15 cellular contexts compared by ENCODE assay signal in the genomic region with DNA sequence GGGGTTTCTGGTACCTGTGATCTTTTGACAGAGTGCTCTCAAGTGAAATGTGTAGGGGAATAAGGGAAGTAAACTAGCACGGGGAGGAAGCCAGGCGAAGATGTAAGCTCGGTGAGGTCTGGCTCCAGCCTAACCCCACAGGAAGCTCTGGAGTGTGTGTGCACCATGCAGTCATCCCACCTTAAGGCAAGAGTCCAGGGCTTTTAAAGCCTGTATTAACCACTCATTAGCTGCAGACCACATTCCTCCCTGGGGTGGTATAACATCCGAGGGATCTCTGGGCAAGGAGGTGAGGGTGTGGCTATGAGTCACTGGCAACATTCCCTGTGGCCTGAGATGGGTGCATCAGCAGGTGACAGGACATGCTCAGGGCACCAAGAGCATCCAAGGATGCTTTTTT. TPM values are rescaled to one million over a fixed set of nuclear protein-coding genes. Genes with fewer than 3 reads are reported as not detected.
DNase-seq lines count a peak whose midpoint lies in the region; ATAC-seq and TF ChIP-seq lines count a peak whose summit lies in the region.
"Had no signal": no experiment of that assay in that cellular context is flagged by ENCODE, and none has a peak within 500 bp of the region (broad histone marks: within the 10 kb centered on the region; RNA-seq: fewer than 3 reads in every experiment).

No MANE protein-coding gene starts in this region.

- H3K9me3 ChIP-seq in BLaER1: peaks cover 2% of the 10 kb centered on the region; the same call in 1 of the 2 replicates
- H3K9me3 ChIP-seq in HEK293 (ENCODE audit: control insufficient read depth, insufficient read depth, low read depth, low read length): no peaks in the 10 kb centered on the region
- H3K9me3 ChIP-seq: left ventricle myocardium inferior, ovary had no signal

- peaks cover 25 to 41% (median 37%) of the 10 kb centered on the region in 3 donors for H3K4me1 Mint-ChIP-seq in T-cell

- no peak overlapping the region for H3K9ac ChIP-seq in BLaER1

- no peaks in the 10 kb centered on the region for H3K27me3 Mint-ChIP-seq in T-cell

- no peaks in the 10 kb centered on the region for H3K27me3 ChIP-seq in BLaER1
- H3K27me3 ChIP-seq: ovary had no signal

- H3K4me1 ChIP-seq in BLaER1 (peaks cover 8% of the 10 kb centered on the region), HEK293 (ENCODE audit: control insufficient read depth, insufficient read depth, low read length) (no peaks in the 10 kb centered on the region)
- H3K4me1 ChIP-seq: left ventricle myocardium inferior had no signal

- H3K27ac ChIP-seq in BLaER1: no peak overlapping the region
- no peak overlapping the region for H3K27ac ChIP-seq in HEK293 (ENCODE audit: extremely low read depth, low read depth, low read length)
- H3K27ac ChIP-seq: left ventricle myocardium inferior, ovary had no signal

- no peak overlapping the region for H3K4me3 Mint-ChIP-seq in T-cell
- H3K4me3 Mint-ChIP-seq: activated T-cell treated with anti-CD3 and anti-CD28 coated beads, Interleukin-2, amount 50 U/mL, for 72 hours had no signal

- H3K36me3 Mint-ChIP-seq in T-cell: no peaks in the 10 kb centered on the region

- H4K20me1 ChIP-seq in BLaER1: no peaks in the 10 kb centered on the region

- DNase-seq in T-cell: no peak
- peak; percentile 6 for DNase-seq in kidney glomerular epithelial cell (lab: John Stamatoyannopoulos, UW)
- no peak for DNase-seq in NCI-H1105 treated with DMSO at 0.1 percent for 48 hours (lab: John Stamatoyannopoulos, UW)
- no peak for DNase-seq in SK-N-DZ (ENCODE audit: low spot score)
- DNase-seq: activated CD4-positive, CD25-positive, alpha-beta regulatory T cell; activated T-cell treated with anti-CD3 and anti-CD28 coated beads, Interleukin-2, amount 50 U/mL, for 72 hours; caudate nucleus; left ventricle myocardium inferior; NCI-H2171 treated with DMSO at 0.1 percent for 48 hours; ovary; stimulated activated CD4-positive, alpha-beta T cell treated with anti-CD3 and anti-CD28 coated beads, Interleukin-4, amount 100 ng/mL, for 24 hours had no signal

- H3K36me3 ChIP-seq in BLaER1 (no peaks in the 10 kb centered on the region), HEK293 (ENCODE audit: control insufficient read depth in 2 of 2, insufficient read depth in 1 of 2, low read length in 2 of 2) (no peaks in the 10 kb centered on the region)
- H3K36me3 ChIP-seq: left ventricle myocardium inferior, ovary had no signal

- CTCF ChIA-PET in HEK293 (lab: Yijun Ruan, JAX): interaction anchor here (1.3 to 2.0 kb wide), 2 partner anchors 71 to 184 kb away, joined by 4 to 6 read pairs; no protein-coding TSS in a partner anchor
- CTCF ChIA-PET in T-cell (lab: Charles Lee): interaction anchor here in 1 of 2 donors (0.6 kb wide), 1 partner anchor 70 kb away, joined by 3 read pairs; no protein-coding TSS in a partner anchor

- H3K27ac Mint-ChIP-seq in T-cell: peak overlapping the region; percentile 81 to 91
- H3K27ac Mint-ChIP-seq: activated T-cell treated with anti-CD3 and anti-CD28 coated beads, Interleukin-2, amount 50 U/mL, for 72 hours had no signal

- POLR2A ChIA-PET in HEK293 (lab: Yijun Ruan, JAX): interaction anchor here (0.6 kb wide), 1 partner anchor 117 kb away, joined by 4 read pairs; no protein-coding TSS in a partner anchor
- POLR2A ChIA-PET in T-cell (lab: Charles Lee): interaction anchor here in 1 of 2 donors (0.6 kb wide), 1 partner anchor 13 kb away, joined by 3 read pairs; no protein-coding TSS in a partner anchor

- H3K4me3 ChIP-seq in BLaER1: no peak overlapping the region
- no peak overlapping the region for H3K4me3 ChIP-seq in HEK293 (ENCODE audit: low read depth, low read length)
- H3K4me3 ChIP-seq: left ventricle myocardium inferior, ovary had no signal

- no peak for TF ChIP-seq CTCF in HEK293 (tag by site-specific recombination; IDR thresholded peaks at IDR 0.05)

- peak overlapping the region; percentile 21 for H3K4me2 ChIP-seq in BLaER1

- ATAC-seq in T-cell (replicated peaks in 1 of 4) (no peak), GM18517 (IDR thresholded peaks at IDR 0.05; ENCODE audit: unreplicated experiment) (no peak), HG02840 (IDR thresholded peaks at IDR 0.05; ENCODE audit: low FRiP score, unreplicated experiment) (no peak)
- ATAC-seq: activated T-cell treated with anti-CD3 and anti-CD28 coated beads, Interleukin-2, amount 50 U/mL, for 72 hours had no signal

- H3K9me3 Mint-ChIP-seq in T-cell: no peaks in the 10 kb centered on the region
- H3K9me3 Mint-ChIP-seq: activated T-cell treated with anti-CD3 and anti-CD28 coated beads, Interleukin-2, amount 50 U/mL, for 72 hours had no signal

TF ChIP-seq in HEK293, 187 proteins besides CTCF, POLR2A, EP300 and RAD21:
- TF ChIP-seq ZNF404 (tag by site-specific recombination; IDR thresholded peaks at IDR 0.05) (no peak), ZNF548 (tag by site-specific recombination; IDR thresholded peaks at IDR 0.05) (no peak), ZFP37 (tag by site-specific recombination; IDR thresholded peaks at IDR 0.05) (no peak), ZNF692 (tag by site-specific recombination; IDR thresholded peaks at IDR 0.05) (no peak), ZBTB48 (tag by site-specific recombination; IDR thresholded peaks at IDR 0.05) (no peak), ZBTB6 (tag by site-specific recombination; IDR thresholded peaks at IDR 0.05) (no peak), GLIS1 (tag by site-specific recombination; IDR thresholded peaks at IDR 0.05) (peak; percentile 29; the same call in 1 of the 2 replicates), HOXC10 (CRISPR knock-in tag; IDR thresholded peaks at IDR 0.05) (no peak), ZNF585B (tag by site-specific recombination; IDR thresholded peaks at IDR 0.05) (no peak), ZNF624 (tag by site-specific recombination; IDR thresholded peaks at IDR 0.05) (no peak), ZIC2 (tag by site-specific recombination; IDR thresholded peaks at IDR 0.05) (peak; percentile 55), KLF1 (tag by site-specific recombination; IDR thresholded peaks at IDR 0.05) (peak; percentile 97), ZNF16 (tag by site-specific recombination; IDR thresholded peaks at IDR 0.05; ENCODE audit: low read depth) (no peak), ZNF560 (tag by site-specific recombination; IDR thresholded peaks at IDR 0.05; ENCODE audit: borderline replicate concordance) (no peak), ZFP3 (tag by site-specific recombination; IDR thresholded peaks at IDR 0.05; ENCODE audit: low read depth) (no peak), EGR2 (tag by site-specific recombination; IDR thresholded peaks at IDR 0.05; ENCODE audit: low read depth) (no peak), KLF9 (tag by site-specific recombination; IDR thresholded peaks at IDR 0.05; ENCODE audit: low read depth) (no peak), ZNF530 (tag by site-specific recombination; IDR thresholded peaks at IDR 0.05; ENCODE audit: low read depth) (no peak), ZEB2 (tag by site-specific recombination; IDR thresholded peaks at IDR 0.05) (no peak), ZBTB7A (tag by site-specific recombination; IDR thresholded peaks at IDR 0.05; ENCODE audit: low read depth) (no peak)

RNA-seq across cellular contexts. Expression of gene RANBP9, which starts 12.5 kb away (rescaled TPM):
- total RNA-seq in T-cell: 10 to 100 TPM; 44.9 to 59.4 (median 46.8) TPM
- 37.6 and 40.1 TPM in 2 replicates for polyA plus RNA-seq in SK-N-DZ (2014; cell fraction: cytosol; rRNA removed)
- polyA plus RNA-seq in SK-N-DZ (2014; cell fraction: nucleus; rRNA removed): 30.7 and 38.3 TPM in 2 replicates
